1 cellular context compared by ENCODE assay signal in genomic region chr12:9673404-9674225, GRCh38.
TF ChIP-seq lines count a peak whose summit lies in the region.

No MANE protein-coding gene starts in this region.

TF ChIP-seq in GM23338, 12 proteins besides CTCF, POLR2A, EP300 and RAD21 (continued from another document):
- TF ChIP-seq ZNF462 (CRISPR knock-in tag; IDR thresholded peaks at IDR 0.05) (no peak), STAT1 (IDR thresholded peaks at IDR 0.05; ENCODE audit: unreplicated experiment) (no peak), EZH2 (IDR thresholded peaks at IDR 0.05; ENCODE audit: low read depth, unreplicated experiment) (no peak), ETS1 (IDR thresholded peaks at IDR 0.05) (no peak), REST (IDR thresholded peaks at IDR 0.05; ENCODE audit: unreplicated experiment) (no peak), ZNF331 (CRISPR knock-in tag; IDR thresholded peaks at IDR 0.05; ENCODE audit: low read depth) (no peak), ZNF114 (CRISPR knock-in tag; IDR thresholded peaks at IDR 0.05) (no peak)
